8 cellular contexts compared by ENCODE assay signal in the genomic region with DNA sequence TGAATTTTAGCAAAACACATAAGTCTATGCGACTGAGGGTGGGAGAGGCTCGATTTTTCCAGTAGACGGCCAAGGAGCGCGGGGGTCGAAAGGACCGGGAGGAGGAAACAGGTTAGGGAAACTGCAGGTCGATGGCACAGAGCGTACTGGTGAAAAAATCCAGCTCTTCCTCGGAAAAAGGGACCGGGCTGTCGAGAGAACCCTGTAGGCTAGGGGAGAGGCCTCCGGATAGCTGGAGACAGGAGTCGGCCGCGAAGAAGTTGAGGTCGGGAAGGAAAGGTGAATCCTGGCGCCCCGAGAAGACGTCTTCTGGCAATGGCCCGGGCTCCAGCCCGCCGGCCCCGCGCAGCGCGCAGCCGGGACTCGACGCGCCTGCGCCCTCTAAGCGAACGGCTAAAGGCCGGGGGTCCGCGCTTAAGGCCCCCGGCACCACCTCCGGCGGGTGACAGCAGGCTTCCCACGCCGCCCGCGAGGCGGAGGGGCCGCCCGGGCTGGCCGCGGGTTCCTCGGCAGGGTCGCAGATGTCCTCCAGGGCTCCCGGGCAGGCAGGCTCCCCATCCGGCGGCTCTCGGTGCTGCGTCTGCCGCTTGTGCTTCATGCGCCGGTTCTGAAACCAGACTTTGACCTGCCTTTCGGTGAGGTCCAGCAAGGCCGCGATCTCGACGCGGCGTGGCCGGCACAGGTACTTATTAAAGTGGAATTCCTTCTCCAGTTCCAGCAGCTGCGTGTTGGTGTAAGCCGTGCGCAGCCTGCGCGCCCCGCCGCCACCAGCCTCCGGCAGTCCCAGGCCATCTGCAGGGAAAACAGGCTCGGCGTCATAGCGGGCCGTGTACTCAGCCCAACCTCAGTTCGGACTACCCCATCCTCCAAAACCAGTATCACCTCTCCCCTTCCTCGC. TPM values are rescaled to one million over a fixed set of nuclear protein-coding genes. Genes with fewer than 3 reads are reported as not detected.
DNase-seq lines count a peak whose midpoint lies in the region; ATAC-seq and TF ChIP-seq lines count a peak whose summit lies in the region.

No MANE protein-coding gene starts in this region.

- TF ChIP-seq CTCF in AG09309 (IDR thresholded peaks at IDR 0.05; ENCODE audit: control insufficient read depth, insufficient read depth, low read depth, low read length, missing control alignments) (no peak), fibroblast of mammary gland (conservative IDR thresholded peaks at IDR 0.05; ENCODE audit: control insufficient read depth, insufficient read depth, low read depth, low read length) (no peak), neural cell (IDR thresholded peaks at IDR 0.05; ENCODE audit: poor library complexity, severe bottlenecking) (peak; percentile 50)

- H2AFZ ChIP-seq in neural cell (ENCODE audit: low read depth, low read length) = no peak overlapping the region

- ATAC-seq in GM19395 (IDR thresholded peaks at IDR 0.05; ENCODE audit: unreplicated experiment) (peak; percentile 54), HG03159 (IDR thresholded peaks at IDR 0.05; ENCODE audit: unreplicated experiment) (no peak)
- ATAC-seq in activated T-cell treated with anti-CD3 and anti-CD28 coated beads, Interleukin-2, amount 50 U/mL, for 4 hours = peak; percentile 64 to 69

- H3K9ac ChIP-seq in neural cell (ENCODE audit: low read length) = no peak overlapping the region

- H3K4me3 Mint-ChIP-seq in activated T-cell treated with anti-CD3 and anti-CD28 coated beads, Interleukin-2, amount 50 U/mL, for 4 hours = peak overlapping the region; percentile 96

- H3K9me3 ChIP-seq in neural cell (ENCODE audit: low read length) = no peaks in the 10 kb centered on the region

- DNase-seq in AG09309 (ENCODE audit: low read depth) (no peak), NCI-H2196 (lab: John Stamatoyannopoulos, UW; ENCODE audit: unreplicated experiment) (peak; percentile 45), fibroblast of mammary gland (ENCODE audit: low read depth) (no peak), SIG-M5 (lab: John Stamatoyannopoulos, UW) (no peak)
- DNase-seq in activated T-cell treated with anti-CD3 and anti-CD28 coated beads, Interleukin-2, amount 50 U/mL, for 4 hours = peak; percentile 39

- H3K9me2 ChIP-seq in neural cell (ENCODE audit: insufficient read depth, low read length) = no peaks in the 10 kb centered on the region

- no peaks in the 10 kb centered on the region for H3F3A ChIP-seq in neural cell (ENCODE audit: insufficient read depth, low read length, poor library complexity, severe bottlenecking)

- no peak for TF ChIP-seq EP300 in neural cell (conservative IDR thresholded peaks at IDR 0.05; ENCODE audit: poor library complexity, severe bottlenecking)

- no peak overlapping the region for H3K27ac ChIP-seq in neural cell (ENCODE audit: low read length)

- H3K4me3 ChIP-seq in AG09309 (ENCODE audit: control insufficient read depth, low read depth, low read length) (peak overlapping the region; percentile 64), fibroblast of mammary gland (ENCODE audit: control insufficient read depth, low read depth, low read length) (peak overlapping the region; percentile 95), neural cell (ENCODE audit: low read length) (peak overlapping the region; percentile 60)

- no peaks in the 10 kb centered on the region for H3K36me3 Mint-ChIP-seq in activated T-cell treated with anti-CD3 and anti-CD28 coated beads, Interleukin-2, amount 50 U/mL, for 4 hours (ENCODE audit: insufficient read depth)

- H3K27me3 Mint-ChIP-seq in activated T-cell treated with anti-CD3 and anti-CD28 coated beads, Interleukin-2, amount 50 U/mL, for 4 hours (ENCODE audit: low read depth) = peaks cover 15% of the 10 kb centered on the region

- H3K4me1 Mint-ChIP-seq in activated T-cell treated with anti-CD3 and anti-CD28 coated beads, Interleukin-2, amount 50 U/mL, for 4 hours (ENCODE audit: low read depth) = peaks cover 52% of the 10 kb centered on the region

- H3K79me2 ChIP-seq in neural cell (replicated peaks; ENCODE audit: insufficient read depth, low read length) = no peaks in the 10 kb centered on the region

- no peaks in the 10 kb centered on the region for H3K9me3 Mint-ChIP-seq in activated T-cell treated with anti-CD3 and anti-CD28 coated beads, Interleukin-2, amount 50 U/mL, for 4 hours

- TF ChIP-seq RAD21 in neural cell (conservative IDR thresholded peaks at IDR 0.05) = no peak

- no peak overlapping the region for H3K4me2 ChIP-seq in neural cell (ENCODE audit: low read length)

- no peaks in the 10 kb centered on the region for H4K20me1 ChIP-seq in neural cell (ENCODE audit: insufficient read depth)

- H3K27me3 ChIP-seq in neural cell (ENCODE audit: insufficient read depth, low read depth, low read length) = peaks cover 99% of the 10 kb centered on the region

- no peaks in the 10 kb centered on the region for H3K36me3 ChIP-seq in neural cell (ENCODE audit: insufficient read depth, low read length)

TF ChIP-seq in neural cell, 6 proteins besides CTCF, POLR2A, EP300 and RAD21:
- no peak for TF ChIP-seq MXI1 (conservative IDR thresholded peaks at IDR 0.05; ENCODE audit: poor library complexity, severe bottlenecking)
- peak; percentile 1 for TF ChIP-seq POLR2AphosphoS5 (IDR thresholded peaks at IDR 0.05)
- peak; percentile 53 for TF ChIP-seq EZH2 (IDR thresholded peaks at IDR 0.05; ENCODE audit: borderline replicate concordance, insufficient read depth, low read length, poor library complexity, severe bottlenecking)
- TF ChIP-seq, protein P1, sequence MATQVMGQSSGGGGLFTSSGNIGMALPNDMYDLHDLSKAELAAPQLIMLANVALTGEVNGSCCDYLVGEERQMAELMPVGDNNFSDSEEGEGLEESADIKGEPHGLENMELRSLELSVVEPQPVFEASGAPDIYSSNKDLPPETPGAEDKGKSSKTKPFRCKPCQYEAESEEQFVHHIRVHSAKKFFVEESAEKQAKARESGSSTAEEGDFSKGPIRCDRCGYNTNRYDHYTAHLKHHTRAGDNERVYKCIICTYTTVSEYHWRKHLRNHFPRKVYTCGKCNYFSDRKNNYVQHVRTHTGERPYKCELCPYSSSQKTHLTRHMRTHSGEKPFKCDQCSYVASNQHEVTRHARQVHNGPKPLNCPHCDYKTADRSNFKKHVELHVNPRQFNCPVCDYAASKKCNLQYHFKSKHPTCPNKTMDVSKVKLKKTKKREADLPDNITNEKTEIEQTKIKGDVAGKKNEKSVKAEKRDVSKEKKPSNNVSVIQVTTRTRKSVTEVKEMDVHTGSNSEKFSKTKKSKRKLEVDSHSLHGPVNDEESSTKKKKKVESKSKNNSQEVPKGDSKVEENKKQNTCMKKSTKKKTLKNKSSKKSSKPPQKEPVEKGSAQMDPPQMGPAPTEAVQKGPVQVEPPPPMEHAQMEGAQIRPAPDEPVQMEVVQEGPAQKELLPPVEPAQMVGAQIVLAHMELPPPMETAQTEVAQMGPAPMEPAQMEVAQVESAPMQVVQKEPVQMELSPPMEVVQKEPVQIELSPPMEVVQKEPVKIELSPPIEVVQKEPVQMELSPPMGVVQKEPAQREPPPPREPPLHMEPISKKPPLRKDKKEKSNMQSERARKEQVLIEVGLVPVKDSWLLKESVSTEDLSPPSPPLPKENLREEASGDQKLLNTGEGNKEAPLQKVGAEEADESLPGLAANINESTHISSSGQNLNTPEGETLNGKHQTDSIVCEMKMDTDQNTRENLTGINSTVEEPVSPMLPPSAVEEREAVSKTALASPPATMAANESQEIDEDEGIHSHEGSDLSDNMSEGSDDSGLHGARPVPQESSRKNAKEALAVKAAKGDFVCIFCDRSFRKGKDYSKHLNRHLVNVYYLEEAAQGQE (IDR thresholded peaks at IDR 0.05; ENCODE audit: borderline replicate concordance) = no peak
- no peak for TF ChIP-seq SMC3 (conservative IDR thresholded peaks at IDR 0.05; ENCODE audit: poor library complexity)
- no peak for TF ChIP-seq TAF1 (IDR thresholded peaks at IDR 0.05; ENCODE audit: low read depth)

RNA-seq across cellular contexts. Expression of a gene that starts 1.7 kb away (rescaled TPM):
- total RNA-seq in activated T-cell treated with anti-CD3 and anti-CD28 coated beads, Interleukin-2, amount 50 U/mL, for 4 hours = 10 to 100 TPM; 12.9 to 21.3 (median 12.9) TPM
- polyA plus RNA-seq in neural cell = not detected in 2 replicates
- polyA minus RNA-seq in neural cell = not detected in 2 replicates

RNA-seq across cellular contexts. Expression of a gene that starts 12.4 kb away (rescaled TPM):
- not detected for total RNA-seq in activated T-cell treated with anti-CD3 and anti-CD28 coated beads, Interleukin-2, amount 50 U/mL, for 4 hours
- polyA plus RNA-seq in neural cell = not detected in 2 replicates
- polyA minus RNA-seq in neural cell = not detected in 2 replicates

RNA-seq across cellular contexts. Expression of a gene that starts 34.9 kb away (rescaled TPM):
- total RNA-seq in activated T-cell treated with anti-CD3 and anti-CD28 coated beads, Interleukin-2, amount 50 U/mL, for 4 hours = 1 to 10 TPM in 2 of 3 donors, under 1 TPM in 1; 0.94 to 1.6 (median 1.4) TPM
- polyA plus RNA-seq in neural cell = not detected in 2 replicates
- not detected in 2 replicates for polyA minus RNA-seq in neural cell

RNA-seq across cellular contexts. Expression of a gene that starts 46.8 kb away (rescaled TPM):
- 1 to 10 TPM in 1 of 3 donors, under 1 TPM in 2; 0.50 to 1.0 (median 0.81) TPM for total RNA-seq in activated T-cell treated with anti-CD3 and anti-CD28 coated beads, Interleukin-2, amount 50 U/mL, for 4 hours
- not detected in 2 replicates for polyA plus RNA-seq in neural cell
- polyA minus RNA-seq in neural cell = not detected in 2 replicates

RNA-seq across cellular contexts. Expression of a gene that starts 50.4 kb away (rescaled TPM):
- total RNA-seq in activated T-cell treated with anti-CD3 and anti-CD28 coated beads, Interleukin-2, amount 50 U/mL, for 4 hours = under 1 TPM in 1 of 3 donors, not detected in 2; 0.08 TPM
- not detected in 2 replicates for polyA plus RNA-seq in neural cell
- not detected in 2 replicates for polyA minus RNA-seq in neural cell

Comparison
In these comparisons a context has a peak if more than half of its experiments do, and no peak if none do; other contexts are left out.
1. DNase-seq: peak in NCI-H2196 (single experiment) and activated T-cell treated with anti-CD3 and anti-CD28 coated beads, Interleukin-2, amount 50 U/mL, for 4 hours (single experiment); none in AG09309 (single experiment), fibroblast of mammary gland (single experiment) and SIG-M5 (single experiment).
2. Peak in every context shown above with its lines, with median percentiles within 50 percentile points of each other: H3K4me3 ChIP-seq.